Comparison of ENCODE assay signal across 8 cellular contexts in the genomic region with DNA sequence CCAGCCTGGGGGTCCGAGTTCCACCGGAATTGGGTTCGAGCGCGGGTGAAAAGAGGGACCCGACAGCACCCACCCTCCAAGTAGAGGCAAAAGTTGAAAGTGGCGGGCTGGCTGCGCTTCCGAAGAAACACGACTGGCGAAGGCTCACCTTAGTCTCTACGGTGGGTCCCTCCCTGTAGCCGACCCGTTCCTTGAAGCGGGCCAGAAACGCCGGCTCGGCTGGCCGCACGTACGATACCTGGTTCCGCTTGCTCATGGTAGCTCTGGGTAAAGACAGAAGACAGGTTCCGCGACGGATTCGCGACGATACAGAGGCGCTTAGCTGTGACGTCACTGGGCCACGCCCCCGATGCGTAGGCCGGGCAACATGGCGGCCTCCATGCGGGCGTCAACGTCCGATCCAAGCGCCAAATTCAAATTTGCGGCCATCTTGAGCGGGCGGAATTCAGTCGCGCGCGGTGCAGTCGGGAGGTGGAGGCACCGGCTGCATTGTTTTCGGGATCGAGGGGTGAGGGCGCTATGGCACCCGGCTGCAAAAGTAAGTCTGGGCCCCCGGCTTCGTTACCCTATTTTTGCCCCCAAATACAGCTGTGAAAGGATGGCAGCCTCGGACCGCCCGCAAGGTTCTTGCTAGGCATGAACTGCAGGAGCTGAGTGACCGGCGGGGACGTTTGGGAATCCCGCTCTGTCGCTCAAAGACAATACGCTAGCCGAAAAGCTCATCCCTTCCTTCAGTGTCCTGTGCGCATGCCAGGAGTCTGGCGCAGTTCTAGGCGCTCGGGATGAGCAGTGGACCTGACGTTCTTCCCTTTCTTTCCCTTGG. TPM values are rescaled to one million over a fixed set of nuclear protein-coding genes. Genes with fewer than 3 reads are reported as not detected.
DNase-seq lines count a peak whose midpoint lies in the region; ATAC-seq and TF ChIP-seq lines count a peak whose summit lies in the region.

Gene KIAA1143, minus strand, starts transcription at position 273 of the 823 bp plus-strand sequence. Its CDS starts 17 bp downstream, at position 256.
A gene with protein sequence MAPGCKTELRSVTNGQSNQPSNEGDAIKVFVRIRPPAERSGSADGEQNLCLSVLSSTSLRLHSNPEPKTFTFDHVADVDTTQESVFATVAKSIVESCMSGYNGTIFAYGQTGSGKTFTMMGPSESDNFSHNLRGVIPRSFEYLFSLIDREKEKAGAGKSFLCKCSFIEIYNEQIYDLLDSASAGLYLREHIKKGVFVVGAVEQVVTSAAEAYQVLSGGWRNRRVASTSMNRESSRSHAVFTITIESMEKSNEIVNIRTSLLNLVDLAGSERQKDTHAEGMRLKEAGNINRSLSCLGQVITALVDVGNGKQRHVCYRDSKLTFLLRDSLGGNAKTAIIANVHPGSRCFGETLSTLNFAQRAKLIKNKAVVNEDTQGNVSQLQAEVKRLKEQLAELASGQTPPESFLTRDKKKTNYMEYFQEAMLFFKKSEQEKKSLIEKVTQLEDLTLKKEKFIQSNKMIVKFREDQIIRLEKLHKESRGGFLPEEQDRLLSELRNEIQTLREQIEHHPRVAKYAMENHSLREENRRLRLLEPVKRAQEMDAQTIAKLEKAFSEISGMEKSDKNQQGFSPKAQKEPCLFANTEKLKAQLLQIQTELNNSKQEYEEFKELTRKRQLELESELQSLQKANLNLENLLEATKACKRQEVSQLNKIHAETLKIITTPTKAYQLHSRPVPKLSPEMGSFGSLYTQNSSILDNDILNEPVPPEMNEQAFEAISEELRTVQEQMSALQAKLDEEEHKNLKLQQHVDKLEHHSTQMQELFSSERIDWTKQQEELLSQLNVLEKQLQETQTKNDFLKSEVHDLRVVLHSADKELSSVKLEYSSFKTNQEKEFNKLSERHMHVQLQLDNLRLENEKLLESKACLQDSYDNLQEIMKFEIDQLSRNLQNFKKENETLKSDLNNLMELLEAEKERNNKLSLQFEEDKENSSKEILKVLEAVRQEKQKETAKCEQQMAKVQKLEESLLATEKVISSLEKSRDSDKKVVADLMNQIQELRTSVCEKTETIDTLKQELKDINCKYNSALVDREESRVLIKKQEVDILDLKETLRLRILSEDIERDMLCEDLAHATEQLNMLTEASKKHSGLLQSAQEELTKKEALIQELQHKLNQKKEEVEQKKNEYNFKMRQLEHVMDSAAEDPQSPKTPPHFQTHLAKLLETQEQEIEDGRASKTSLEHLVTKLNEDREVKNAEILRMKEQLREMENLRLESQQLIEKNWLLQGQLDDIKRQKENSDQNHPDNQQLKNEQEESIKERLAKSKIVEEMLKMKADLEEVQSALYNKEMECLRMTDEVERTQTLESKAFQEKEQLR (N-terminal part only) (plus strand): TSS at position 448 of the 823 bp plus-strand sequence. CDS start 72 bp downstream, at position 520.

- H3K4me1 Mint-ChIP-seq in activated T-cell treated with anti-CD3 and anti-CD28 coated beads, Interleukin-2, amount 50 U/mL, for 4 hours (ENCODE audit: low read depth), result peaks cover 23% of the 10 kb centered on the region

- peak within 1 kb of the TSS; percentile 86 for H3K27ac ChIP-seq in muscle layer of duodenum (ENCODE audit: low read length)

- DNase-seq in DMS53 (lab: John Stamatoyannopoulos, UW) (peak; percentile 89), KG1 (lab: John Stamatoyannopoulos, UW) (peak; percentile 97)
- DNase-seq in activated T-cell treated with anti-CD3 and anti-CD28 coated beads, Interleukin-2, amount 50 U/mL, for 4 hours, result peak; percentile 98
- peak; percentile 95 to 96 for DNase-seq in stimulated activated CD8-positive, alpha-beta memory T cell treated with anti-CD3 and anti-CD28 coated beads, Interleukin-7, amount 100 ng/mL, for 4 hours (ENCODE audit: low read depth in 2 of 2)

- H3K27me3 Mint-ChIP-seq in activated T-cell treated with anti-CD3 and anti-CD28 coated beads, Interleukin-2, amount 50 U/mL, for 4 hours (ENCODE audit: low read depth), result no peaks in the 10 kb centered on the region

- peaks cover 0 to 16% of the 10 kb centered on the region in 2 donors for H3K4me1 ChIP-seq in muscle layer of duodenum (ENCODE audit: control insufficient read depth in 1 of 2, insufficient read depth in 2 of 2, low read length in 2 of 2)

- peaks cover 0 to 15% of the 10 kb centered on the region in 2 donors for H3K36me3 ChIP-seq in muscle layer of duodenum (ENCODE audit: control insufficient read depth in 1 of 2, insufficient read depth in 2 of 2, low read length in 2 of 2)

- peaks cover 10% of the 10 kb centered on the region for H3K9me3 Mint-ChIP-seq in activated T-cell treated with anti-CD3 and anti-CD28 coated beads, Interleukin-2, amount 50 U/mL, for 4 hours

- peaks cover 0 to 3% of the 10 kb centered on the region in 2 donors for H3K9me3 ChIP-seq in muscle layer of duodenum (ENCODE audit: control insufficient read depth in 1 of 2, low read length in 2 of 2)

- H3K4me3 Mint-ChIP-seq in activated T-cell treated with anti-CD3 and anti-CD28 coated beads, Interleukin-2, amount 50 U/mL, for 4 hours, result peak within 1 kb of the TSS; percentile 89

- peak; percentile 86 for ATAC-seq in GM21723 (IDR thresholded peaks at IDR 0.05; ENCODE audit: unreplicated experiment)
- peak; percentile 92 to 94 for ATAC-seq in activated T-cell treated with anti-CD3 and anti-CD28 coated beads, Interleukin-2, amount 50 U/mL, for 4 hours
- ATAC-seq in esophagus mucosa, result peak; percentile 100

- no peaks in the 10 kb centered on the region for H3K27me3 ChIP-seq in muscle layer of duodenum (ENCODE audit: low read depth, low read length)

- H3K36me3 Mint-ChIP-seq in activated T-cell treated with anti-CD3 and anti-CD28 coated beads, Interleukin-2, amount 50 U/mL, for 4 hours (ENCODE audit: insufficient read depth), result peaks cover 22% of the 10 kb centered on the region

- H3K4me3 ChIP-seq in muscle layer of duodenum (ENCODE audit: low read depth in 1 of 2, low read length in 2 of 2), result peak within 1 kb of the TSS; percentile 96 to 97

TF ChIP-seq in PFSK-1, 5 proteins besides CTCF, POLR2A, EP300 and RAD21:
- TF ChIP-seq SIN3A (IDR thresholded peaks at IDR 0.05; ENCODE audit: borderline replicate concordance, insufficient read depth, low read length) (peak; percentile 65; the same call in 1 of the 2 replicates), TAF1 (IDR thresholded peaks at IDR 0.05; ENCODE audit: borderline replicate concordance, insufficient read depth, low read length) (peak; percentile 58; the same call in 1 of the 2 replicates), POLR2AphosphoS5 (IDR thresholded peaks at IDR 0.05; ENCODE audit: low read depth, low read length) (no peak; the same call in none of the 2 replicates), FOXP2 (optimal IDR thresholded peaks at IDR 0.05; ENCODE audit: borderline replicate concordance, extremely low read depth, extremely low read length, insufficient read depth) (peak; percentile 89)
- TF ChIP-seq, protein P1, sequence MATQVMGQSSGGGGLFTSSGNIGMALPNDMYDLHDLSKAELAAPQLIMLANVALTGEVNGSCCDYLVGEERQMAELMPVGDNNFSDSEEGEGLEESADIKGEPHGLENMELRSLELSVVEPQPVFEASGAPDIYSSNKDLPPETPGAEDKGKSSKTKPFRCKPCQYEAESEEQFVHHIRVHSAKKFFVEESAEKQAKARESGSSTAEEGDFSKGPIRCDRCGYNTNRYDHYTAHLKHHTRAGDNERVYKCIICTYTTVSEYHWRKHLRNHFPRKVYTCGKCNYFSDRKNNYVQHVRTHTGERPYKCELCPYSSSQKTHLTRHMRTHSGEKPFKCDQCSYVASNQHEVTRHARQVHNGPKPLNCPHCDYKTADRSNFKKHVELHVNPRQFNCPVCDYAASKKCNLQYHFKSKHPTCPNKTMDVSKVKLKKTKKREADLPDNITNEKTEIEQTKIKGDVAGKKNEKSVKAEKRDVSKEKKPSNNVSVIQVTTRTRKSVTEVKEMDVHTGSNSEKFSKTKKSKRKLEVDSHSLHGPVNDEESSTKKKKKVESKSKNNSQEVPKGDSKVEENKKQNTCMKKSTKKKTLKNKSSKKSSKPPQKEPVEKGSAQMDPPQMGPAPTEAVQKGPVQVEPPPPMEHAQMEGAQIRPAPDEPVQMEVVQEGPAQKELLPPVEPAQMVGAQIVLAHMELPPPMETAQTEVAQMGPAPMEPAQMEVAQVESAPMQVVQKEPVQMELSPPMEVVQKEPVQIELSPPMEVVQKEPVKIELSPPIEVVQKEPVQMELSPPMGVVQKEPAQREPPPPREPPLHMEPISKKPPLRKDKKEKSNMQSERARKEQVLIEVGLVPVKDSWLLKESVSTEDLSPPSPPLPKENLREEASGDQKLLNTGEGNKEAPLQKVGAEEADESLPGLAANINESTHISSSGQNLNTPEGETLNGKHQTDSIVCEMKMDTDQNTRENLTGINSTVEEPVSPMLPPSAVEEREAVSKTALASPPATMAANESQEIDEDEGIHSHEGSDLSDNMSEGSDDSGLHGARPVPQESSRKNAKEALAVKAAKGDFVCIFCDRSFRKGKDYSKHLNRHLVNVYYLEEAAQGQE (IDR thresholded peaks at IDR 0.05; ENCODE audit: insufficient read depth in 1 of 2, low read depth in 2 of 2, low read length in 2 of 2), result no peak

RNA-seq across cellular contexts. Expression of gene KIAA1143, which starts in this region (rescaled TPM):
- polyA plus RNA-seq in PFSK-1 (2012; ENCODE audit: insufficient read length, low read depth), result 1.9 TPM
- total RNA-seq in activated T-cell treated with anti-CD3 and anti-CD28 coated beads, Interleukin-2, amount 50 U/mL, for 4 hours, result 10 to 100 TPM; 35.5 to 42.2 (median 40.7) TPM
- total RNA-seq in esophagus mucosa, result 10.6 TPM

RNA-seq across cellular contexts. Expression of the second gene that starts in this region (rescaled TPM):
- polyA plus RNA-seq in PFSK-1 (2012; ENCODE audit: insufficient read length, low read depth), result 1.9 TPM
- 1 to 10 TPM; 4.7 to 6.2 (median 6.1) TPM for total RNA-seq in activated T-cell treated with anti-CD3 and anti-CD28 coated beads, Interleukin-2, amount 50 U/mL, for 4 hours
- total RNA-seq in esophagus mucosa, result 7.3 TPM

Comparison
In these comparisons a context has a peak if more than half of its experiments do, and no peak if none do; other contexts are left out.
1. Peak in every context shown above with its lines: DNase-seq, ATAC-seq, H3K4me3 ChIP-seq and H3K27ac ChIP-seq.